8 cellular contexts compared by ENCODE assay signal in the genomic region with DNA sequence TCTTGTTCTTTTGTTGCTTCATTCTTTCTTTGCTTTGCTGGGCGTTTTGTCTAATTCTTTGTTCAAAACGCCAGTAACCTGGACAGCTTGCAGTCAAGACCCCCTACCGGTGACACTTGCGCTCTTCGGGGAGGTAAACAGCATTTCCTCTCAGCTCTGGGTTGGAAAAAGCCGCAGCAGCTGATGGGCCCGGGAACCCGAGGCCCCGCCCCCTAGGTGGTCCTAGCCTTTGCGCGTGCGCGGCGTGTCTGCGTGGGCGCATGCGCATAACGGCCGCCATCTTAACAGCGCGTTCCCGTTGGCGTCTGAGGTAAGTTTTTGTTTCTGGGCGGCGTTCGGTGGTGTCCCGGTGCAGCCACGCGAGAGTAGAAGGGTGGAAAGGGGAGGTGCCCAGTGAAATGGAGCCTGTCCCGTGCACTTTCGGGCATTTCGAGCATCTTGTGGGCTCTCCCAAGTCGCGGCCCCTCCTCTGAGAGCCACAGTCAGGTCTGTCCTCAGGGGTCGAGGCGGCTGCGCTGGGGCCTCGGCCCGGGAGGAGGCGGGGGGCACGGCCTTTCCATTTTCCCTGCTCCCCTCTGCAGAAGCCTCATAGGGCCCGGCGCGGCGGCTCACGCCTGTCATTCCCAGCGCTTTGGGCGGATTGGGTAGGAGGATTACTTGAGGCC. TPM values are rescaled to one million over a fixed set of nuclear protein-coding genes. Genes with fewer than 3 reads are reported as not detected.
A peak's percentile ranks its signal among the peaks of the same experiment; 100 is the strongest.
DNase-seq lines count a peak whose midpoint lies in the region; ATAC-seq and TF ChIP-seq lines count a peak whose summit lies in the region.

A gene (plus strand): TSS at position 261 of the 665 bp plus-strand sequence. CDS start 14,371 bp downstream, outside the sequence.

- H3K27ac ChIP-seq in layer of hippocampus (ENCODE audit: low read depth, low read length): peak within 1 kb of the TSS; percentile 88

- DNase-seq in BE2C: peak; percentile 95
- peak; percentile 87 for DNase-seq in NCI-H460 (ENCODE audit: extremely low read depth, low read depth)
- DNase-seq in activated CD4-positive, alpha-beta T cell treated with anti-CD3 and anti-CD28 coated beads for 24 hours (ENCODE audit: low read depth in 2 of 2): peak; percentile 92 to 95
- DNase-seq in choroid plexus epithelial cell (ENCODE audit: low read depth): peak; percentile 98
- DNase-seq in stimulated activated CD4-positive, alpha-beta T cell treated with anti-CD3 and anti-CD28 coated beads, Interleukin-1b, Interleukin-23, amount 100 ng/mL, for 24 hours (ENCODE audit: low read depth in 4 of 4, low spot score in 1 of 4): peak; percentile 87 to 95 (median 92)

- H3K9me3 ChIP-seq in BE2C: peaks cover 6% of the 10 kb centered on the region

- peak; percentile 91 for ATAC-seq in HG03378 (IDR thresholded peaks at IDR 0.05; ENCODE audit: unreplicated experiment)

- H3K27me3 ChIP-seq in BE2C: no peaks in the 10 kb centered on the region
- no peaks in the 10 kb centered on the region for H3K27me3 ChIP-seq in layer of hippocampus (ENCODE audit: control insufficient read depth, insufficient read depth, low read length)

- peak; percentile 56 for TF ChIP-seq CTCF in BE2C (IDR thresholded peaks at IDR 0.05; ENCODE audit: low read depth, low read length)
- peak; percentile 51 for TF ChIP-seq CTCF in choroid plexus epithelial cell (conservative IDR thresholded peaks at IDR 0.05; ENCODE audit: low read depth, low read length)

- TF ChIP-seq POLR2A in GM19099 (IDR thresholded peaks at IDR 0.05; ENCODE audit: extremely low read depth, insufficient read length, low read depth): peak; percentile 68

- peaks cover 8% of the 10 kb centered on the region; the same call in 1 of the 2 replicates for H3K36me3 ChIP-seq in BE2C

- H3K4me1 ChIP-seq in BE2C: no peaks in the 10 kb centered on the region; the same call in 1 of the 2 replicates

- H3K4me3 ChIP-seq in BE2C (ENCODE audit: low read depth, low read length) (peak within 1 kb of the TSS; percentile 82), choroid plexus epithelial cell (ENCODE audit: low read depth, low read length) (peak within 1 kb of the TSS; percentile 83)

RNA-seq across cellular contexts. Expression of the gene that starts here (rescaled TPM):
- polyA plus RNA-seq in BE2C (2012; ENCODE audit: insufficient read depth, insufficient read length, low read depth): 16.7 TPM
- 18.6 and 23.7 TPM in 2 replicates for total RNA-seq in NCI-H460 (2014; rRNA removed; shearing (Covaris generic))
- polyA plus RNA-seq in NCI-H460 (2014; cell fraction: nucleus; rRNA removed): 7.3 and 43.4 TPM in 2 replicates

Comparison
In these comparisons a context has a peak if more than half of its experiments do, and no peak if none do; other contexts are left out.
1. Peak in every context shown above with its lines: DNase-seq, ATAC-seq, H3K4me3 ChIP-seq and H3K27ac ChIP-seq.